31 cellular contexts compared by ENCODE assay signal in genomic region chr10:3844626-3845025, GRCh38.
"Had no signal": no experiment of that assay in that cellular context is flagged by ENCODE, and none has a peak within 500 bp of the region (broad histone marks: within the 10 kb centered on the region; RNA-seq: fewer than 3 reads in every experiment).

No MANE protein-coding gene starts in this region.

- ATAC-seq: activated CD8-positive, alpha-beta T cell treated with anti-CD3 and anti-CD28 coated beads for 36 hours; activated naive CD8-positive, alpha-beta T cell treated with anti-CD3 and anti-CD28 coated beads, Interleukin-2, amount 50 U/mL, for 24 hours; activated T-cell treated with anti-CD3 and anti-CD28 coated beads, Interleukin-2, amount 50 U/mL, for 4 hours; activated T-cell treated with anti-CD3 and anti-CD28 coated beads, Interleukin-2, amount 50 U/mL, for 72 hours; activated T-helper 17 cell treated with anti-CD3 and anti-CD28 coated beads, Interleukin-2, amount 50 U/mL, for 72 hours had no signal

- H3K27me3 ChIP-seq: ascending aorta, cardiac muscle cell had no signal

- DNase-seq: activated B cell treated with CpG ODN at 0.5 μM for 24 hours; activated CD4-positive, alpha-beta memory T cell treated with anti-CD3 and anti-CD28 coated beads for 36 hours; activated CD4-positive, alpha-beta T cell treated with anti-CD3 and anti-CD28 coated beads for 4 hours; activated CD4-positive, alpha-beta T cell treated with anti-CD3 and anti-CD28 coated beads, Interleukin-2, amount 10 ng/mL, durations not matched to agents 24 days and 14 days; activated CD4-positive, alpha-beta T cell treated with anti-CD3 and anti-CD28 coated beads, Interleukin-2, amount 50 U/mL, for 1 hour; activated CD4-positive, alpha-beta T cell treated with anti-CD3 and anti-CD28 coated beads, Interleukin-2, amount 50 U/mL, for 4 hours; activated CD4-positive, CD25-positive, alpha-beta regulatory T cell treated with anti-CD3 and anti-CD28 coated beads, Interleukin-2, amount 50 U/mL, for 72 hours; activated CD8-positive, alpha-beta memory T cell treated with anti-CD3 and anti-CD28 coated beads, Interleukin-2, amount 50 U/mL, for 4 hours; activated CD8-positive, alpha-beta T cell treated with anti-CD3 and anti-CD28 coated beads for 36 hours; activated effector memory CD4-positive, alpha-beta T cell treated with anti-CD3 and anti-CD28 coated beads, Interleukin-2, amount 50 U/mL, for 16 hours; activated naive CD4-positive, alpha-beta T cell treated with anti-CD3 and anti-CD28 coated beads, Interleukin-2, amount 10 ng/mL, durations not matched to agents 7 days and 5 days; activated naive CD4-positive, alpha-beta T cell treated with Interleukin-2 at 50 U/mL for 16 hours; activated naive CD8-positive, alpha-beta T cell treated with anti-CD3 and anti-CD28 coated beads, Interleukin-2, amount 10 ng/mL, durations not matched to agents 7 days and 5 days; activated naive CD8-positive, alpha-beta T cell treated with anti-CD3 and anti-CD28 coated beads, Interleukin-2, amount 50 U/mL, for 24 hours; activated T-cell treated with anti-CD3 and anti-CD28 coated beads for 4 hours; activated T-cell treated with anti-CD3 and anti-CD28 coated beads, Interleukin-2, amount 50 U/mL, for 1 hour; activated T-cell treated with anti-CD3 and anti-CD28 coated beads, Interleukin-2, amount 50 U/mL, for 4 hours; activated T-cell treated with anti-CD3 and anti-CD28 coated beads, Interleukin-2, amount 50 U/mL, for 72 hours; amygdala; anterior cingulate cortex; caudate nucleus; cerebellar nuclear complex; T-helper 1 cell; T-helper 2 cell; T-helper 9 cell had no signal

- H3K4me3 ChIP-seq: ascending aorta, cardiac muscle cell had no signal

- H3K36me3 ChIP-seq: ascending aorta, cardiac muscle cell had no signal

- H3K9me3 ChIP-seq: ascending aorta had no signal

- H3K27ac ChIP-seq: ascending aorta, cardiac muscle cell, VCaP had no signal

- H3K4me1 ChIP-seq: ascending aorta had no signal

- FAIRE-seq: bronchial epithelial cell, TTC549 had no signal
